23 cellular contexts compared by ENCODE assay signal in genomic region chr3:134751831-134752230, GRCh38. TPM values are rescaled to one million over a fixed set of nuclear protein-coding genes. Genes with fewer than 3 reads are reported as not detected.
A peak's percentile ranks its signal among the peaks of the same experiment; 100 is the strongest.
DNase-seq lines count a peak whose midpoint lies in the region; ATAC-seq and TF ChIP-seq lines count a peak whose summit lies in the region.
"Had no signal": no experiment of that assay in that cellular context is flagged by ENCODE, and none has a peak within 500 bp of the region (broad histone marks: within the 10 kb centered on the region; RNA-seq: fewer than 3 reads in every experiment).

No MANE protein-coding gene starts in this region.

- no peak overlapping the region for H3K4me3 ChIP-seq in AG10803 (ENCODE audit: low read length)
- no peak overlapping the region for H3K4me3 ChIP-seq in NB4 (ENCODE audit: low read depth, low read length)
- no peak overlapping the region for H3K4me3 ChIP-seq in esophagus muscularis mucosa
- H3K4me3 ChIP-seq in mesendoderm (ENCODE audit: low read length), result no peak overlapping the region
- H3K4me3 ChIP-seq: BLaER1 treated with 17β-estradiol and CSF1 and Interleukin-3, amounts not matched to agents 10 nM and 100 nM had no signal

- no peak overlapping the region for H3K18ac ChIP-seq in mesendoderm (ENCODE audit: low read length)

- no peaks in the 10 kb centered on the region for H3K79me2 ChIP-seq in mesendoderm (ENCODE audit: control insufficient read depth, insufficient read depth, low read length)

- DNase-seq in AG10803 (ENCODE audit: low read depth) (peak; percentile 20), NB4 (ENCODE audit: low read depth) (peak; percentile 9), esophagus muscularis mucosa (ENCODE audit: extremely low spot score) (peak; percentile 75), myocyte (ENCODE audit: low read depth) (peak; percentile 56), left colon (no peak), COLO829 (ENCODE audit: low spot score) (no peak), mesendoderm (no peak)
- no peak for DNase-seq in activated CD8-positive, alpha-beta memory T cell treated with anti-CD3 and anti-CD28 coated beads, Interleukin-2, amount 50 U/mL, for 4 hours
- DNase-seq: ACHN; Calu3; CD8-positive, alpha-beta T cell; DMS153; Kasumi-1; MM.1S; NCI-H1092 treated with DMSO at 0.1 percent for 48 hours; NCI-H2029 treated with DMSO at 0.1 percent for 48 hours; NCI-H345; NCI-H524 treated with DMSO at 0.1 percent for 48 hours; OCI-M1 had no signal

- no peak overlapping the region for H4K8ac ChIP-seq in mesendoderm (ENCODE audit: low read depth, low read length)

- no peak overlapping the region for H2BK15ac ChIP-seq in mesendoderm (replicated peaks; ENCODE audit: low read depth)

- intact Hi-C loops in esophagus muscularis mucosa (cut with DNase I) (loop anchor here (10.0 kb wide), 1 partner anchor 97 kb away; the partner anchor contains the start of gene KY), left colon (cut with DNase I, micrococcal nuclease) (no loop called here)

- H3K4me1 ChIP-seq in esophagus muscularis mucosa (no peaks in the 10 kb centered on the region), mesendoderm (ENCODE audit: control insufficient read depth, low read depth, low read length) (no peaks in the 10 kb centered on the region)

- H3K56ac ChIP-seq in mesendoderm (ENCODE audit: low read length), result no peak overlapping the region

- no peak overlapping the region for H2BK120ac ChIP-seq in mesendoderm (ENCODE audit: low read depth, low read length)

- H3K9ac ChIP-seq in mesendoderm (ENCODE audit: low read length), result no peak overlapping the region
- H3K9ac ChIP-seq: BLaER1 treated with 17β-estradiol and CSF1 and Interleukin-3, amounts not matched to agents 10 nM and 100 nM had no signal

- no peak overlapping the region for H2BK5ac ChIP-seq in mesendoderm (ENCODE audit: low read length)

- H3K27ac ChIP-seq in esophagus muscularis mucosa (replicated peaks in 1 of 4) (no peak overlapping the region), mesendoderm (ENCODE audit: low read depth, low read length) (no peak overlapping the region)
- H3K27ac ChIP-seq: 22Rv1; BLaER1 treated with 17β-estradiol and CSF1 and Interleukin-3, amounts not matched to agents 10 nM and 100 nM had no signal

- no peak for ATAC-seq in left colon
- ATAC-seq: CD8-positive, alpha-beta T cell; Right ventricle myocardium inferior had no signal

- TF ChIP-seq CTCF in AG10803 (conservative IDR thresholded peaks at IDR 0.05; ENCODE audit: low read length) (no peak), NB4 (IDR thresholded peaks at IDR 0.05; ENCODE audit: low read depth, low read length) (no peak), esophagus muscularis mucosa (IDR thresholded peaks at IDR 0.05) (no peak)

- H3K23ac ChIP-seq in mesendoderm (ENCODE audit: low read length), result no peak overlapping the region

- TF ChIP-seq POLR2A in NB4 (IDR thresholded peaks at IDR 0.05; ENCODE audit: extremely low read depth, insufficient read length) (no peak), esophagus muscularis mucosa (IDR thresholded peaks at IDR 0.05; ENCODE audit: low read depth) (no peak)

- 83% methylated on average over 2 of the region's 2 CpGs for WGBS in esophagus muscularis mucosa
- WGBS in mesendoderm (ENCODE audit: extremely low coverage, insufficient coverage, low lambda C conversion rate), result no CpG with 5 or more reads among the region's 2 CpGs

- H2AK5ac ChIP-seq in mesendoderm (ENCODE audit: low read length), result no peak overlapping the region

- H3K36me3 ChIP-seq in esophagus muscularis mucosa, result no peaks in the 10 kb centered on the region
- no peaks in the 10 kb centered on the region for H3K36me3 ChIP-seq in mesendoderm (ENCODE audit: control insufficient read depth, insufficient read depth, low read length)
- H3K36me3 ChIP-seq: BLaER1 treated with 17β-estradiol and CSF1 and Interleukin-3, amounts not matched to agents 10 nM and 100 nM had no signal

- H3K9me3 ChIP-seq in esophagus muscularis mucosa, result no peaks in the 10 kb centered on the region
- H3K9me3 ChIP-seq: BLaER1 treated with 17β-estradiol and CSF1 and Interleukin-3, amounts not matched to agents 10 nM and 100 nM had no signal

- H3K4ac ChIP-seq in mesendoderm (ENCODE audit: low read depth, low read length), result no peak overlapping the region

- H4K5ac ChIP-seq in mesendoderm (ENCODE audit: low read length), result no peak overlapping the region

- H3K27me3 ChIP-seq in esophagus muscularis mucosa (no peaks in the 10 kb centered on the region), mesendoderm (ENCODE audit: insufficient read depth, low read length, poor library complexity) (no peaks in the 10 kb centered on the region)
- H3K27me3 ChIP-seq: BLaER1 treated with 17β-estradiol and CSF1 and Interleukin-3, amounts not matched to agents 10 nM and 100 nM had no signal

- no peak overlapping the region for H3K4me2 ChIP-seq in mesendoderm (ENCODE audit: low read length)
- H3K4me2 ChIP-seq: BLaER1 treated with 17β-estradiol and CSF1 and Interleukin-3, amounts not matched to agents 10 nM and 100 nM had no signal

- H3K79me1 ChIP-seq in mesendoderm (ENCODE audit: low read length), result no peaks in the 10 kb centered on the region

- TF ChIP-seq EP300 in esophagus muscularis mucosa (IDR thresholded peaks at IDR 0.05), result no peak

RNA-seq across cellular contexts. Expression of gene EPHB1, which starts 43.2 kb away (rescaled TPM):
- 1 to 10 TPM in 3 of 4 donors, under 1 TPM in 1; under 0.01 to 6.1 (median 2.8) TPM for total RNA-seq in esophagus muscularis mucosa
- 0.36 and 0.86 TPM in 2 replicates for total RNA-seq in myocyte
- polyA plus RNA-seq in myocyte (2012), result 0.43 TPM
- total RNA-seq in left colon, result 1 to 10 TPM in 1 of 2 donors, under 1 TPM in 1; 0.31 to 1.1 TPM
- polyA plus RNA-seq in mesendoderm (2013, experiment 1 of 2), result 2.8 TPM
- 2.8 TPM for polyA plus RNA-seq in mesendoderm (2013, experiment 2 of 2)
- total RNA-seq: CD8-positive, alpha-beta T cell; SK-MEL-5 had no signal

Comparison
In these comparisons a context has a peak if more than half of its experiments do, and no peak if none do; other contexts are left out.
1. DNase-seq: peak in AG10803 (single experiment), NB4 (single experiment), esophagus muscularis mucosa (single experiment) and myocyte (single experiment); none in left colon (0 of 2), activated CD8-positive, alpha-beta memory T cell treated with anti-CD3 and anti-CD28 coated beads, Interleukin-2, amount 50 U/mL, for 4 hours (single experiment), COLO829 (single experiment) and mesendoderm (single experiment).